Comparison of ENCODE assay signal across 24 cellular contexts in genomic region chr3:102169915-102170479, GRCh38.
"Had no signal": no experiment of that assay in that cellular context is flagged by ENCODE, and none has a peak within 500 bp of the region (broad histone marks: within the 10 kb centered on the region; RNA-seq: fewer than 3 reads in every experiment).

No MANE protein-coding gene starts in this region.

- ATAC-seq: activated CD8-positive, alpha-beta T cell treated with anti-CD3 and anti-CD28 coated beads, Interleukin-2, amount 10 ng/mL, durations not matched to agents 7 days and 5 days; activated naive CD4-positive, alpha-beta T cell treated with anti-CD3 and anti-CD28 coated beads, Interleukin-2, amount 50 U/mL, for 72 hours; activated T-helper 17 cell treated with anti-CD3 and anti-CD28 coated beads, Interleukin-2, amount 50 U/mL, for 72 hours; naive thymus-derived CD4-positive, alpha-beta T cell; stimulated activated naive CD8-positive, alpha-beta T cell treated with anti-CD3 and anti-CD28 coated beads, Interleukin-15, Interleukin-2, amounts not matched to agents 100 U/mL and 50 U/mL, for 24 hours; T-cell; upper lobe of right lung had no signal

- H2AFZ ChIP-seq: neural progenitor cell had no signal

- H3K4me1 Mint-ChIP-seq: activated CD4-positive, alpha-beta T cell treated with anti-CD3 and anti-CD28 coated beads, Interleukin-2, amount 10 ng/mL, durations not matched to agents 7 days and 5 days; activated T-helper 17 cell treated with anti-CD3 and anti-CD28 coated beads, Interleukin-2, amount 50 U/mL, for 72 hours; neural progenitor cell; T-cell had no signal

- H3K4me3 ChIP-seq: neural progenitor cell, sigmoid colon, spleen, thyroid gland, upper lobe of right lung had no signal

- H3K4me3 Mint-ChIP-seq: activated CD4-positive, alpha-beta T cell treated with anti-CD3 and anti-CD28 coated beads, Interleukin-2, amount 10 ng/mL, durations not matched to agents 7 days and 5 days; activated CD8-positive, alpha-beta T cell treated with anti-CD3 and anti-CD28 coated beads, Interleukin-2, amount 10 ng/mL, durations not matched to agents 7 days and 5 days; activated T-helper 17 cell treated with anti-CD3 and anti-CD28 coated beads, Interleukin-2, amount 50 U/mL, for 72 hours; naive thymus-derived CD4-positive, alpha-beta T cell; neural progenitor cell; T-cell; T-helper 2 cell treated with Interferon-gamma antibody and Interleukin-4, amounts not matched to agents 5 μg/mL and 100 μg/mL, for 36 hours had no signal

- H3K9me3 Mint-ChIP-seq: activated CD4-positive, alpha-beta T cell treated with anti-CD3 and anti-CD28 coated beads, Interleukin-2, amount 10 ng/mL, durations not matched to agents 7 days and 5 days; activated T-helper 17 cell treated with anti-CD3 and anti-CD28 coated beads, Interleukin-2, amount 50 U/mL, for 72 hours; neural progenitor cell; T-cell had no signal

- H3K27me3 ChIP-seq: brain microvascular endothelial cell, neural progenitor cell, sigmoid colon, spleen, thyroid gland, upper lobe of right lung had no signal

- H3K4me2 ChIP-seq: neural progenitor cell had no signal

- H3K9ac ChIP-seq: neural progenitor cell had no signal

- H3K36me3 ChIP-seq: brain microvascular endothelial cell, neural progenitor cell, sigmoid colon, spleen, thyroid gland, upper lobe of right lung had no signal

- H3K27me3 Mint-ChIP-seq: activated CD4-positive, alpha-beta T cell treated with anti-CD3 and anti-CD28 coated beads, Interleukin-2, amount 10 ng/mL, durations not matched to agents 7 days and 5 days had no signal

- H3K27ac ChIP-seq: brain microvascular endothelial cell, neural progenitor cell, spleen, thyroid gland, upper lobe of right lung, VCaP had no signal

- H3K9me3 ChIP-seq: sigmoid colon, spleen, thyroid gland, upper lobe of right lung had no signal

- H3K36me3 Mint-ChIP-seq: activated naive CD4-positive, alpha-beta T cell treated with anti-CD3 and anti-CD28 coated beads, Interleukin-2, amount 50 U/mL, for 72 hours; neural progenitor cell; T-cell had no signal

- DNase-seq: activated CD4-positive, alpha-beta T cell treated with anti-CD3 and anti-CD28 coated beads, Interleukin-2, amount 10 ng/mL, durations not matched to agents 7 days and 5 days; activated CD4-positive, CD25-positive, alpha-beta regulatory T cell treated with anti-CD3 and anti-CD28 coated beads, Interleukin-2, amount 50 U/mL, for 72 hours; activated CD8-positive, alpha-beta T cell treated with anti-CD3 and anti-CD28 coated beads, Interleukin-2, amount 10 ng/mL, durations not matched to agents 7 days and 5 days; activated T-cell treated with anti-CD3 and anti-CD28 coated beads, Interleukin-2, amount 50 U/mL, for 1 hour; aorta; brain microvascular endothelial cell; central memory CD4-positive, alpha-beta T cell; dermis blood vessel endothelial cell; effector CD8-positive, alpha-beta T cell; foreskin melanocyte; naive thymus-derived CD4-positive, alpha-beta T cell; sigmoid colon; spleen; stimulated activated CD4-positive, alpha-beta T cell treated with anti-CD3 and anti-CD28 coated beads, Interleukin-4, amount 100 ng/mL, for 24 hours; stimulated activated naive CD8-positive, alpha-beta T cell treated with anti-CD3 and anti-CD28 coated beads, Interleukin-15, Interleukin-2, amounts not matched to agents 100 U/mL and 50 U/mL, for 24 hours; substantia nigra; T-cell; thyroid gland; upper lobe of right lung had no signal

- H3K4me1 ChIP-seq: neural progenitor cell, spleen, thyroid gland, upper lobe of right lung had no signal
